Comparison of ENCODE assay signal across 3 cellular contexts in genomic region chr2:55114597-55114996, GRCh38.
TF ChIP-seq lines count a peak whose summit lies in the region.

No MANE protein-coding gene starts in this region.

TF ChIP-seq in SK-N-SH, 30 proteins besides CTCF, POLR2A, EP300 and RAD21 (continued from another document):
- no peak for TF ChIP-seq PBX3 (IDR thresholded peaks at IDR 0.05)
- TF ChIP-seq FOSL2 (IDR thresholded peaks at IDR 0.05; ENCODE audit: borderline replicate concordance, low read depth), result no peak
- TF ChIP-seq TCF12 (IDR thresholded peaks at IDR 0.05), result no peak
- no peak for TF ChIP-seq IRF3 (IDR thresholded peaks at IDR 0.05; ENCODE audit: low read depth, low read length)
- no peak for TF ChIP-seq RFX5 (IDR thresholded peaks at IDR 0.05; ENCODE audit: low read length)
- no peak for TF ChIP-seq GABPA (IDR thresholded peaks at IDR 0.05; ENCODE audit: low read depth)
- TF ChIP-seq TEAD4 (IDR thresholded peaks at IDR 0.05; ENCODE audit: borderline replicate concordance, insufficient read depth), result no peak
- TF ChIP-seq EZH2phosphoT487 (IDR thresholded peaks at IDR 0.05; ENCODE audit: borderline replicate concordance, low read depth), result no peak
- TF ChIP-seq RXRA (IDR thresholded peaks at IDR 0.05; ENCODE audit: borderline replicate concordance, low read depth), result no peak
- no peak for TF ChIP-seq ELF1 (IDR thresholded peaks at IDR 0.05)
- TF ChIP-seq NRF1 (IDR thresholded peaks at IDR 0.05; ENCODE audit: low read depth, low read length), result no peak
- no peak for TF ChIP-seq JUND (IDR thresholded peaks at IDR 0.05)
TF ChIP-seq in SK-N-SH: peak in this region for 0.

TF ChIP-seq in SK-N-SH treated with all-trans-retinoic acid at 6 μM for 48 hours, 23 proteins besides CTCF, POLR2A, EP300 and RAD21 (continued from another document and continues in another):
- TF ChIP-seq TSHZ2 (CRISPR knock-in tag; IDR thresholded peaks at IDR 0.05), result no peak
- TF ChIP-seq BACH2 (CRISPR knock-in tag; IDR thresholded peaks at IDR 0.05; ENCODE audit: borderline replicate concordance), result no peak
- no peak for TF ChIP-seq ARNTL (CRISPR knock-in tag; IDR thresholded peaks at IDR 0.05; ENCODE audit: borderline replicate concordance, low read depth)
- TF ChIP-seq ZC3H10 (CRISPR knock-in tag; IDR thresholded peaks at IDR 0.05), result no peak
- TF ChIP-seq ZNF8 (CRISPR knock-in tag; IDR thresholded peaks at IDR 0.05), result no peak
- TF ChIP-seq ZFP3 (CRISPR knock-in tag; IDR thresholded peaks at IDR 0.05), result no peak
- no peak for TF ChIP-seq ISL1 (CRISPR knock-in tag; IDR thresholded peaks at IDR 0.05)
- TF ChIP-seq, protein P1, sequence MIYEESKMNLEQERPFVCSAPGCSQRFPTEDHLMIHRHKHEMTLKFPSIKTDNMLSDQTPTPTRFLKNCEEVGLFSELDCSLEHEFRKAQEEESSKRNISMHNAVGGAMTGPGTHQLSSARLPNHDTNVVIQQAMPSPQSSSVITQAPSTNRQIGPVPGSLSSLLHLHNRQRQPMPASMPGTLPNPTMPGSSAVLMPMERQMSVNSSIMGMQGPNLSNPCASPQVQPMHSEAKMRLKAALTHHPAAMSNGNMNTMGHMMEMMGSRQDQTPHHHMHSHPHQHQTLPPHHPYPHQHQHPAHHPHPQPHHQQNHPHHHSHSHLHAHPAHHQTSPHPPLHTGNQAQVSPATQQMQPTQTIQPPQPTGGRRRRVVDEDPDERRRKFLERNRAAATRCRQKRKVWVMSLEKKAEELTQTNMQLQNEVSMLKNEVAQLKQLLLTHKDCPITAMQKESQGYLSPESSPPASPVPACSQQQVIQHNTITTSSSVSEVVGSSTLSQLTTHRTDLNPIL (CRISPR knock-in tag; IDR thresholded peaks at IDR 0.05; ENCODE audit: low read depth), result no peak
- TF ChIP-seq, protein P2, sequence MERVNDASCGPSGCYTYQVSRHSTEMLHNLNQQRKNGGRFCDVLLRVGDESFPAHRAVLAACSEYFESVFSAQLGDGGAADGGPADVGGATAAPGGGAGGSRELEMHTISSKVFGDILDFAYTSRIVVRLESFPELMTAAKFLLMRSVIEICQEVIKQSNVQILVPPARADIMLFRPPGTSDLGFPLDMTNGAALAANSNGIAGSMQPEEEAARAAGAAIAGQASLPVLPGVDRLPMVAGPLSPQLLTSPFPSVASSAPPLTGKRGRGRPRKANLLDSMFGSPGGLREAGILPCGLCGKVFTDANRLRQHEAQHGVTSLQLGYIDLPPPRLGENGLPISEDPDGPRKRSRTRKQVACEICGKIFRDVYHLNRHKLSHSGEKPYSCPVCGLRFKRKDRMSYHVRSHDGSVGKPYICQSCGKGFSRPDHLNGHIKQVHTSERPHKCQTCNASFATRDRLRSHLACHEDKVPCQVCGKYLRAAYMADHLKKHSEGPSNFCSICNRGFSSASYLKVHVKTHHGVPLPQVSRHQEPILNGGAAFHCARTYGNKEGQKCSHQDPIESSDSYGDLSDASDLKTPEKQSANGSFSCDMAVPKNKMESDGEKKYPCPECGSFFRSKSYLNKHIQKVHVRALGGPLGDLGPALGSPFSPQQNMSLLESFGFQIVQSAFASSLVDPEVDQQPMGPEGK (CRISPR knock-in tag; IDR thresholded peaks at IDR 0.05; ENCODE audit: borderline replicate concordance), result no peak
- no peak for TF ChIP-seq ZNF565 (CRISPR knock-in tag; conservative IDR thresholded peaks at IDR 0.05; ENCODE audit: low read depth)
- TF ChIP-seq TOX (CRISPR knock-in tag; IDR thresholded peaks at IDR 0.05; ENCODE audit: borderline replicate concordance), result no peak
- TF ChIP-seq RARB (CRISPR knock-in tag; IDR thresholded peaks at IDR 0.05), result no peak
- no peak for TF ChIP-seq GLIS3 (CRISPR knock-in tag; IDR thresholded peaks at IDR 0.05)
- TF ChIP-seq ZFP30 (CRISPR knock-in tag; IDR thresholded peaks at IDR 0.05), result no peak
- TF ChIP-seq ZNF70 (CRISPR knock-in tag; IDR thresholded peaks at IDR 0.05), result no peak
- TF ChIP-seq POU6F1 (CRISPR knock-in tag; IDR thresholded peaks at IDR 0.05; ENCODE audit: borderline replicate concordance, low read depth), result no peak
- no peak for TF ChIP-seq PPARA (CRISPR knock-in tag; IDR thresholded peaks at IDR 0.05; ENCODE audit: borderline replicate concordance)

TF ChIP-seq in K562, 482 proteins besides CTCF, POLR2A, EP300 and RAD21 (continued from another document):
- TF ChIP-seq ILK (tag; IDR thresholded peaks at IDR 0.05; ENCODE audit: borderline replicate concordance, low read depth) (no peak), JUN (IDR thresholded peaks at IDR 0.05; ENCODE audit: borderline replicate concordance, low read depth, low read length) (no peak), JUN (CRISPR knock-in tag; IDR thresholded peaks at IDR 0.05; ENCODE audit: borderline replicate concordance) (0 out of 2 replicates have a peak, but pooled peaks have one; percentile 35), ATF7 (IDR thresholded peaks at IDR 0.05) (no peak), ZNF586 (CRISPR knock-in tag; conservative IDR thresholded peaks at IDR 0.05) (no peak), GTF2F1 (IDR thresholded peaks at IDR 0.05; ENCODE audit: low read depth, low read length) (no peak), CXXC5 (CRISPR knock-in tag; IDR thresholded peaks at IDR 0.05) (0 out of 2 replicates have a peak, but pooled peaks have one; percentile 7), SRSF3 (IDR thresholded peaks at IDR 0.05; ENCODE audit: insufficient read depth, low read length) (no peak), RBFOX2 (IDR thresholded peaks at IDR 0.05; ENCODE audit: low read depth, low read length) (peak; percentile 17; the same call in 1 of the 2 replicates), RNF2 (IDR thresholded peaks at IDR 0.05) (no peak)
- TF ChIP-seq, protein P3, sequence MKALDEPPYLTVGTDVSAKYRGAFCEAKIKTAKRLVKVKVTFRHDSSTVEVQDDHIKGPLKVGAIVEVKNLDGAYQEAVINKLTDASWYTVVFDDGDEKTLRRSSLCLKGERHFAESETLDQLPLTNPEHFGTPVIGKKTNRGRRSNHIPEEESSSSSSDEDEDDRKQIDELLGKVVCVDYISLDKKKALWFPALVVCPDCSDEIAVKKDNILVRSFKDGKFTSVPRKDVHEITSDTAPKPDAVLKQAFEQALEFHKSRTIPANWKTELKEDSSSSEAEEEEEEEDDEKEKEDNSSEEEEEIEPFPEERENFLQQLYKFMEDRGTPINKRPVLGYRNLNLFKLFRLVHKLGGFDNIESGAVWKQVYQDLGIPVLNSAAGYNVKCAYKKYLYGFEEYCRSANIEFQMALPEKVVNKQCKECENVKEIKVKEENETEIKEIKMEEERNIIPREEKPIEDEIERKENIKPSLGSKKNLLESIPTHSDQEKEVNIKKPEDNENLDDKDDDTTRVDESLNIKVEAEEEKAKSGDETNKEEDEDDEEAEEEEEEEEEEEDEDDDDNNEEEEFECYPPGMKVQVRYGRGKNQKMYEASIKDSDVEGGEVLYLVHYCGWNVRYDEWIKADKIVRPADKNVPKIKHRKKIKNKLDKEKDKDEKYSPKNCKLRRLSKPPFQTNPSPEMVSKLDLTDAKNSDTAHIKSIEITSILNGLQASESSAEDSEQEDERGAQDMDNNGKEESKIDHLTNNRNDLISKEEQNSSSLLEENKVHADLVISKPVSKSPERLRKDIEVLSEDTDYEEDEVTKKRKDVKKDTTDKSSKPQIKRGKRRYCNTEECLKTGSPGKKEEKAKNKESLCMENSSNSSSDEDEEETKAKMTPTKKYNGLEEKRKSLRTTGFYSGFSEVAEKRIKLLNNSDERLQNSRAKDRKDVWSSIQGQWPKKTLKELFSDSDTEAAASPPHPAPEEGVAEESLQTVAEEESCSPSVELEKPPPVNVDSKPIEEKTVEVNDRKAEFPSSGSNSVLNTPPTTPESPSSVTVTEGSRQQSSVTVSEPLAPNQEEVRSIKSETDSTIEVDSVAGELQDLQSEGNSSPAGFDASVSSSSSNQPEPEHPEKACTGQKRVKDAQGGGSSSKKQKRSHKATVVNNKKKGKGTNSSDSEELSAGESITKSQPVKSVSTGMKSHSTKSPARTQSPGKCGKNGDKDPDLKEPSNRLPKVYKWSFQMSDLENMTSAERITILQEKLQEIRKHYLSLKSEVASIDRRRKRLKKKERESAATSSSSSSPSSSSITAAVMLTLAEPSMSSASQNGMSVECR (CRISPR knock-in tag; IDR thresholded peaks at IDR 0.05), result 0 out of 2 replicates have a peak, but pooled peaks have one; percentile 39
TF ChIP-seq in K562: peak in this region for 6.
